In the genomic region with DNA sequence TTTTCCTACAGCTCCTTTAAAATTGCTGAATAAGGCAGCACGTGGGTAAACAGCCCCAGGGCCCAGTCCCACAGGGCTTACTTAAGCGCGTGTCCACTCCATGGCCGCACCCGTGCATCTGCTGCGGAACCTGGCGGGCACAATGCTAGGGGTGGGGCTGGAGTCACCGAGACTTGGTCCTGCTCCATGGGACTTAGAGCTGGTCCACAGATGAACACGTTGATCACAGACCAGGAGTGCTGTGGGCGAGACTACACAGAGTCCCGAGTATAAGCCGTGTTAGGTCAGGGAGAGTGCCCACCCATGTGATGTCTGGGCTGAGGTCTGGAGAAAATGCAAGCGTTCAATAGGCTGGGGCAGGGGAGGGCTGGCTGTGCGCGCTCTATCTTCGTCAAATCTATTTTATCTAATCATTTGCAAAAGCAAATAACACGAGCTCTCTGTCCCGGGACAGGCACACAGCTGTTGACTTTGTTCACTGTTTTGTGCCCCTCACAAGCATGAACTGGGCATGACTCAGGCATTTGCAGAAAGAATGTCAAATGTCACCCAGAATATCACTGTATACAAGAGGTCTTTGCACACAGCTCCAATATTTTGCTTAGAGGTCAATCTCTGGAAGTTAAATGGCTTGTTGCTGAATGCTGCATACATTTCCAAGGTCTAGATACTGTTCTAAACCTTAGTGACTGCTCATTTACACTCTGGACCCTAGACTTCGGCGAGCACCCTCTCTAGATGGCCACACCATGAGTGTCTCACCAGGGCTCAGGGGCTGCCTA, we compare ENCODE assay signal across 1 cellular context.
TF ChIP-seq lines count a peak whose summit lies in the region.

No MANE protein-coding gene starts in this region.

TF ChIP-seq in HepG2, 621 proteins besides CTCF, POLR2A, EP300 and RAD21 (continued from another document and continues in another):
- TF ChIP-seq, protein P1, sequence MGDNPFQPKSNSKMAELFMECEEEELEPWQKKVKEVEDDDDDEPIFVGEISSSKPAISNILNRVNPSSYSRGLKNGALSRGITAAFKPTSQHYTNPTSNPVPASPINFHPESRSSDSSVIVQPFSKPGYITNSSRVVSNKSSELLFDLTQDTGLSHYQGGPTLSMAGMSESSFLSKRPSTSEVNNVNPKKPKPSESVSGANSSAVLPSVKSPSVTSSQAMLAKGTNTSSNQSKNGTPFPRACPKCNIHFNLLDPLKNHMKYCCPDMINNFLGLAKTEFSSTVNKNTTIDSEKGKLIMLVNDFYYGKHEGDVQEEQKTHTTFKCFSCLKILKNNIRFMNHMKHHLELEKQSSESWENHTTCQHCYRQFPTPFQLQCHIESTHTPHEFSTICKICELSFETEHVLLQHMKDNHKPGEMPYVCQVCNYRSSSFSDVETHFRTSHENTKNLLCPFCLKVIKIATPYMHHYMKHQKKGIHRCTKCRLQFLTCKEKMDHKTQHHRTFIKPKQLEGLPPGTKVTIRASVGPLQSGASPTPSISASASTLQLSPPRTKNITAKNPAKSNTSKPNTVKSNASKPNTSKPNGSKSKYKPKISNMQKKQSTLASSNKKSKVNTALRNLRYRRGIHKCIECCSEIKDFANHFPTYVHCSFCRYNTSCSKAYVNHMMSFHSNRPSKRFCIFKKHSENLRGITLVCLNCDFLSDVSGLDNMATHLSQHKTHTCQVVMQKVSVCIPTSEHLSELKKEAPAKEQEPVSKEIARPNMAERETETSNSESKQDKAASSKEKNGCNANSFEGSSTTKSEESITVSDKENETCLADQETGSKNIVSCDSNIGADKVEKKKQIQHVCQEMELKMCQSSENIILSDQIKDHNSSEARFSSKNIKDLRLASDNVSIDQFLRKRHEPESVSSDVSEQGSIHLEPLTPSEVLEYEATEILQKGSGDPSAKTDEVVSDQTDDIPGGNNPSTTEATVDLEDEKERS (CRISPR knock-in tag; IDR thresholded peaks at IDR 0.05): 0 out of 2 replicates have a peak, but pooled peaks have one; percentile 56
- TF ChIP-seq TOPORS (CRISPR knock-in tag; IDR thresholded peaks at IDR 0.05) (no peak), BORCS8-MEF2B (CRISPR knock-in tag; IDR thresholded peaks at IDR 0.05) (0 out of 2 replicates have a peak, but pooled peaks have one; percentile 31), SALL2 (CRISPR knock-in tag; IDR thresholded peaks at IDR 0.05) (no peak), SIX1 (CRISPR knock-in tag; IDR thresholded peaks at IDR 0.05; ENCODE audit: borderline replicate concordance) (peak; percentile 22; the same call in 1 of the 2 replicates), PPARG (CRISPR knock-in tag; conservative IDR thresholded peaks at IDR 0.05) (peak; percentile 95), KAT2B (IDR thresholded peaks at IDR 0.05; ENCODE audit: borderline replicate concordance, low read depth, low read length) (no peak), GLI4 (CRISPR knock-in tag; IDR thresholded peaks at IDR 0.05; ENCODE audit: borderline replicate concordance) (no peak), ZNF780A (CRISPR knock-in tag; IDR thresholded peaks at IDR 0.05) (no peak), CBX1 (IDR thresholded peaks at IDR 0.05; ENCODE audit: low read depth) (no peak), SOX5 (CRISPR knock-in tag; IDR thresholded peaks at IDR 0.05; ENCODE audit: borderline replicate concordance) (peak; percentile 83; the same call in 1 of the 2 replicates), MXD4 (CRISPR knock-in tag; IDR thresholded peaks at IDR 0.05) (no peak), MAFF (IDR thresholded peaks at IDR 0.05; ENCODE audit: low read depth, low read length) (peak; percentile 54), KAT7 (CRISPR knock-in tag; IDR thresholded peaks at IDR 0.05; ENCODE audit: borderline replicate concordance) (no peak), ZNF331 (CRISPR knock-in tag; IDR thresholded peaks at IDR 0.05) (peak; percentile 71), NFRKB (IDR thresholded peaks at IDR 0.05) (no peak), ZBTB7B (CRISPR knock-in tag; IDR thresholded peaks at IDR 0.05) (peak; percentile 68; the same call in 1 of the 2 replicates), ZNF160 (CRISPR knock-in tag; IDR thresholded peaks at IDR 0.05) (no peak), SOX6 (IDR thresholded peaks at IDR 0.05) (no peak), SOX6 (CRISPR knock-in tag; IDR thresholded peaks at IDR 0.05) (peak; percentile 87), ZSCAN9 (CRISPR knock-in tag; IDR thresholded peaks at IDR 0.05; ENCODE audit: borderline replicate concordance) (no peak), WIZ (CRISPR knock-in tag; IDR thresholded peaks at IDR 0.05) (no peak), ZNF781 (CRISPR knock-in tag; IDR thresholded peaks at IDR 0.05; ENCODE audit: borderline replicate concordance, not compliant biosample characterization) (peak; percentile 46), MED13 (CRISPR knock-in tag; IDR thresholded peaks at IDR 0.05) (no peak), ZNF138 (CRISPR knock-in tag; IDR thresholded peaks at IDR 0.05; ENCODE audit: low read depth) (no peak), DNMT1 (CRISPR knock-in tag; IDR thresholded peaks at IDR 0.05) (no peak), RCOR2 (CRISPR knock-in tag; IDR thresholded peaks at IDR 0.05) (peak; percentile 57; the same call in 1 of the 2 replicates), ZNF792 (CRISPR knock-in tag; IDR thresholded peaks at IDR 0.05) (no peak)
- TF ChIP-seq, protein P2, sequence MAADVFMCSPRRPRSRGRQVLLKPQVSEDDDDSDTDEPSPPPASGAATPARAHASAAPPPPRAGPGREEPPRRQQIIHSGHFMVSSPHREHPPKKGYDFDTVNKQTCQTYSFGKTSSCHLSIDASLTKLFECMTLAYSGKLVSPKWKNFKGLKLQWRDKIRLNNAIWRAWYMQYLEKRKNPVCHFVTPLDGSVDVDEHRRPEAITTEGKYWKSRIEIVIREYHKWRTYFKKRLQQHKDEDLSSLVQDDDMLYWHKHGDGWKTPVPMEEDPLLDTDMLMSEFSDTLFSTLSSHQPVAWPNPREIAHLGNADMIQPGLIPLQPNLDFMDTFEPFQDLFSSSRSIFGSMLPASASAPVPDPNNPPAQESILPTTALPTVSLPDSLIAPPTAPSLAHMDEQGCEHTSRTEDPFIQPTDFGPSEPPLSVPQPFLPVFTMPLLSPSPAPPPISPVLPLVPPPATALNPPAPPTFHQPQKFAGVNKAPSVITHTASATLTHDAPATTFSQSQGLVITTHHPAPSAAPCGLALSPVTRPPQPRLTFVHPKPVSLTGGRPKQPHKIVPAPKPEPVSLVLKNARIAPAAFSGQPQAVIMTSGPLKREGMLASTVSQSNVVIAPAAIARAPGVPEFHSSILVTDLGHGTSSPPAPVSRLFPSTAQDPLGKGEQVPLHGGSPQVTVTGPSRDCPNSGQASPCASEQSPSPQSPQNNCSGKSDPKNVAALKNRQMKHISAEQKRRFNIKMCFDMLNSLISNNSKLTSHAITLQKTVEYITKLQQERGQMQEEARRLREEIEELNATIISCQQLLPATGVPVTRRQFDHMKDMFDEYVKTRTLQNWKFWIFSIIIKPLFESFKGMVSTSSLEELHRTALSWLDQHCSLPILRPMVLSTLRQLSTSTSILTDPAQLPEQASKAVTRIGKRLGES (CRISPR knock-in tag; IDR thresholded peaks at IDR 0.05; ENCODE audit: borderline replicate concordance): peak; percentile 82; the same call in 1 of the 2 replicates
- TF ChIP-seq, protein P3, sequence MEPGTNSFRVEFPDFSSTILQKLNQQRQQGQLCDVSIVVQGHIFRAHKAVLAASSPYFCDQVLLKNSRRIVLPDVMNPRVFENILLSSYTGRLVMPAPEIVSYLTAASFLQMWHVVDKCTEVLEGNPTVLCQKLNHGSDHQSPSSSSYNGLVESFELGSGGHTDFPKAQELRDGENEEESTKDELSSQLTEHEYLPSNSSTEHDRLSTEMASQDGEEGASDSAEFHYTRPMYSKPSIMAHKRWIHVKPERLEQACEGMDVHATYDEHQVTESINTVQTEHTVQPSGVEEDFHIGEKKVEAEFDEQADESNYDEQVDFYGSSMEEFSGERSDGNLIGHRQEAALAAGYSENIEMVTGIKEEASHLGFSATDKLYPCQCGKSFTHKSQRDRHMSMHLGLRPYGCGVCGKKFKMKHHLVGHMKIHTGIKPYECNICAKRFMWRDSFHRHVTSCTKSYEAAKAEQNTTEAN (CRISPR knock-in tag; conservative IDR thresholded peaks at IDR 0.05): peak; percentile 90
- TF ChIP-seq, protein P4, sequence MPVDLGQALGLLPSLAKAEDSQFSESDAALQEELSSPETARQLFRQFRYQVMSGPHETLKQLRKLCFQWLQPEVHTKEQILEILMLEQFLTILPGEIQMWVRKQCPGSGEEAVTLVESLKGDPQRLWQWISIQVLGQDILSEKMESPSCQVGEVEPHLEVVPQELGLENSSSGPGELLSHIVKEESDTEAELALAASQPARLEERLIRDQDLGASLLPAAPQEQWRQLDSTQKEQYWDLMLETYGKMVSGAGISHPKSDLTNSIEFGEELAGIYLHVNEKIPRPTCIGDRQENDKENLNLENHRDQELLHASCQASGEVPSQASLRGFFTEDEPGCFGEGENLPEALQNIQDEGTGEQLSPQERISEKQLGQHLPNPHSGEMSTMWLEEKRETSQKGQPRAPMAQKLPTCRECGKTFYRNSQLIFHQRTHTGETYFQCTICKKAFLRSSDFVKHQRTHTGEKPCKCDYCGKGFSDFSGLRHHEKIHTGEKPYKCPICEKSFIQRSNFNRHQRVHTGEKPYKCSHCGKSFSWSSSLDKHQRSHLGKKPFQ (CRISPR knock-in tag; IDR thresholded peaks at IDR 0.05; ENCODE audit: insufficient replicate concordance): no peak
- TF ChIP-seq, protein P5, sequence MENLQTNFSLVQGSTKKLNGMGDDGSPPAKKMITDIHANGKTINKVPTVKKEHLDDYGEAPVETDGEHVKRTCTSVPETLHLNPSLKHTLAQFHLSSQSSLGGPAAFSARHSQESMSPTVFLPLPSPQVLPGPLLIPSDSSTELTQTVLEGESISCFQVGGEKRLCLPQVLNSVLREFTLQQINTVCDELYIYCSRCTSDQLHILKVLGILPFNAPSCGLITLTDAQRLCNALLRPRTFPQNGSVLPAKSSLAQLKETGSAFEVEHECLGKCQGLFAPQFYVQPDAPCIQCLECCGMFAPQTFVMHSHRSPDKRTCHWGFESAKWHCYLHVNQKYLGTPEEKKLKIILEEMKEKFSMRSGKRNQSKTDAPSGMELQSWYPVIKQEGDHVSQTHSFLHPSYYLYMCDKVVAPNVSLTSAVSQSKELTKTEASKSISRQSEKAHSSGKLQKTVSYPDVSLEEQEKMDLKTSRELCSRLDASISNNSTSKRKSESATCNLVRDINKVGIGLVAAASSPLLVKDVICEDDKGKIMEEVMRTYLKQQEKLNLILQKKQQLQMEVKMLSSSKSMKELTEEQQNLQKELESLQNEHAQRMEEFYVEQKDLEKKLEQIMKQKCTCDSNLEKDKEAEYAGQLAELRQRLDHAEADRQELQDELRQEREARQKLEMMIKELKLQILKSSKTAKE (CRISPR knock-in tag; IDR thresholded peaks at IDR 0.05; ENCODE audit: borderline replicate concordance): no peak; the same call in none of the 2 replicates
- TF ChIP-seq, protein P6, sequence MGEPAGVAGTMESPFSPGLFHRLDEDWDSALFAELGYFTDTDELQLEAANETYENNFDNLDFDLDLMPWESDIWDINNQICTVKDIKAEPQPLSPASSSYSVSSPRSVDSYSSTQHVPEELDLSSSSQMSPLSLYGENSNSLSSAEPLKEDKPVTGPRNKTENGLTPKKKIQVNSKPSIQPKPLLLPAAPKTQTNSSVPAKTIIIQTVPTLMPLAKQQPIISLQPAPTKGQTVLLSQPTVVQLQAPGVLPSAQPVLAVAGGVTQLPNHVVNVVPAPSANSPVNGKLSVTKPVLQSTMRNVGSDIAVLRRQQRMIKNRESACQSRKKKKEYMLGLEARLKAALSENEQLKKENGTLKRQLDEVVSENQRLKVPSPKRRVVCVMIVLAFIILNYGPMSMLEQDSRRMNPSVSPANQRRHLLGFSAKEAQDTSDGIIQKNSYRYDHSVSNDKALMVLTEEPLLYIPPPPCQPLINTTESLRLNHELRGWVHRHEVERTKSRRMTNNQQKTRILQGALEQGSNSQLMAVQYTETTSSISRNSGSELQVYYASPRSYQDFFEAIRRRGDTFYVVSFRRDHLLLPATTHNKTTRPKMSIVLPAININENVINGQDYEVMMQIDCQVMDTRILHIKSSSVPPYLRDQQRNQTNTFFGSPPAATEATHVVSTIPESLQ (CRISPR knock-in tag; conservative IDR thresholded peaks at IDR 0.05): no peak
- TF ChIP-seq, protein P7, sequence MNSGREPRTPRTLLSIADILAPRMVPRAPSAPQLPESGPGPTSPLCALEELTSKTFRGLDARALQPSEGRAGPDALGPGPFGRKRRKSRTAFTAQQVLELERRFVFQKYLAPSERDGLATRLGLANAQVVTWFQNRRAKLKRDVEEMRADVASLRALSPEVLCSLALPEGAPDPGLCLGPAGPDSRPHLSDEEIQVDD (CRISPR knock-in tag; IDR thresholded peaks at IDR 0.05; ENCODE audit: borderline replicate concordance): no peak
- TF ChIP-seq, protein P8, sequence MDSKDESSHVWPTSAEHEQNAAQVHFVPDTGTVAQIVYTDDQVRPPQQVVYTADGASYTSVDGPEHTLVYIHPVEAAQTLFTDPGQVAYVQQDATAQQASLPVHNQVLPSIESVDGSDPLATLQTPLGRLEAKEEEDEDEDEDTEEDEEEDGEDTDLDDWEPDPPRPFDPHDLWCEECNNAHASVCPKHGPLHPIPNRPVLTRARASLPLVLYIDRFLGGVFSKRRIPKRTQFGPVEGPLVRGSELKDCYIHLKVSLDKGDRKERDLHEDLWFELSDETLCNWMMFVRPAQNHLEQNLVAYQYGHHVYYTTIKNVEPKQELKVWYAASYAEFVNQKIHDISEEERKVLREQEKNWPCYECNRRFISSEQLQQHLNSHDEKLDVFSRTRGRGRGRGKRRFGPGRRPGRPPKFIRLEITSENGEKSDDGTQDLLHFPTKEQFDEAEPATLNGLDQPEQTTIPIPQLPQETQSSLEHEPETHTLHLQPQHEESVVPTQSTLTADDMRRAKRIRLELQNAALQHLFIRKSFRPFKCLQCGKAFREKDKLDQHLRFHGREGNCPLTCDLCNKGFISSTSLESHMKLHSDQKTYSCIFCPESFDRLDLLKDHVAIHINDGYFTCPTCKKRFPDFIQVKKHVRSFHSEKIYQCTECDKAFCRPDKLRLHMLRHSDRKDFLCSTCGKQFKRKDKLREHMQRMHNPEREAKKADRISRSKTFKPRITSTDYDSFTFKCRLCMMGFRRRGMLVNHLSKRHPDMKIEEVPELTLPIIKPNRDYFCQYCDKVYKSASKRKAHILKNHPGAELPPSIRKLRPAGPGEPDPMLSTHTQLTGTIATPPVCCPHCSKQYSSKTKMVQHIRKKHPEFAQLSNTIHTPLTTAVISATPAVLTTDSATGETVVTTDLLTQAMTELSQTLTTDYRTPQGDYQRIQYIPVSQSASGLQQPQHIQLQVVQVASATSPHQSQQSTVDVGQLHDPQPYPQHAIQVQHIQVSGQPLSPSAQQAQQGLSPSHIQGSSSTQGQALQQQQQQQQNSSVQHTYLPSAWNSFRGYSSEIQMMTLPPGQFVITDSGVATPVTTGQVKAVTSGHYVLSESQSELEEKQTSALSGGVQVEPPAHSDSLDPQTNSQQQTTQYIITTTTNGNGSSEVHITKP (CRISPR knock-in tag; IDR thresholded peaks at IDR 0.05; ENCODE audit: low read depth): peak; percentile 53; the same call in 1 of the 2 replicates
- TF ChIP-seq, protein P9, sequence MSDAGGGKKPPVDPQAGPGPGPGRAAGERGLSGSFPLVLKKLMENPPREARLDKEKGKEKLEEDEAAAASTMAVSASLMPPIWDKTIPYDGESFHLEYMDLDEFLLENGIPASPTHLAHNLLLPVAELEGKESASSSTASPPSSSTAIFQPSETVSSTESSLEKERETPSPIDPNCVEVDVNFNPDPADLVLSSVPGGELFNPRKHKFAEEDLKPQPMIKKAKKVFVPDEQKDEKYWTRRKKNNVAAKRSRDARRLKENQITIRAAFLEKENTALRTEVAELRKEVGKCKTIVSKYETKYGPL (CRISPR knock-in tag; IDR thresholded peaks at IDR 0.05): no peak
- TF ChIP-seq, protein P10, sequence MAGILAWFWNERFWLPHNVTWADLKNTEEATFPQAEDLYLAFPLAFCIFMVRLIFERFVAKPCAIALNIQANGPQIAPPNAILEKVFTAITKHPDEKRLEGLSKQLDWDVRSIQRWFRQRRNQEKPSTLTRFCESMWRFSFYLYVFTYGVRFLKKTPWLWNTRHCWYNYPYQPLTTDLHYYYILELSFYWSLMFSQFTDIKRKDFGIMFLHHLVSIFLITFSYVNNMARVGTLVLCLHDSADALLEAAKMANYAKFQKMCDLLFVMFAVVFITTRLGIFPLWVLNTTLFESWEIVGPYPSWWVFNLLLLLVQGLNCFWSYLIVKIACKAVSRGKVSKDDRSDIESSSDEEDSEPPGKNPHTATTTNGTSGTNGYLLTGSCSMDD (CRISPR knock-in tag; IDR thresholded peaks at IDR 0.05): no peak
